8 cellular contexts compared by ENCODE assay signal in genomic region chr16:12573730-12574383, GRCh38.
DNase-seq lines count a peak whose midpoint lies in the region; ATAC-seq, FAIRE-seq and TF ChIP-seq lines count a peak whose summit lies in the region.

No MANE protein-coding gene starts in this region.

- in situ Hi-C loops in GM13976 (cut with MboI; ENCODE audit: low sequenced_read_pairs, unreplicated experiment) = no loop called here

- no peaks in the 10 kb centered on the region for H4K20me1 ChIP-seq in OCI-LY1 (ENCODE audit: insufficient read depth, low read length)

- H3K4me1 ChIP-seq in OCI-LY1 (ENCODE audit: insufficient read depth, low read length, severe bottlenecking) (no peaks in the 10 kb centered on the region), pancreas (no peaks in the 10 kb centered on the region)

- peak; percentile 63 for DNase-seq in 8988T
- DNase-seq in GM13976 (ENCODE audit: low spot score) = peak; percentile 75
- DNase-seq in activated T-cell treated with anti-CD3 and anti-CD28 coated beads for 1 hour (ENCODE audit: low read depth) = peak; percentile 41
- DNase-seq in foreskin fibroblast = peak; percentile 13 to 49
- DNase-seq in pancreas = peak in 3 of 6 donors; percentile 19 to 70 (median 35)
- peak; percentile 62 for DNase-seq in urothelium cell line (ENCODE audit: low spot score)

- H3K79me2 ChIP-seq in OCI-LY1 (ENCODE audit: insufficient read depth, low read length) = no peaks in the 10 kb centered on the region

- no peaks in the 10 kb centered on the region for H3K9me2 ChIP-seq in OCI-LY1 (ENCODE audit: low read depth, low read length)

- 37 to 38% methylated on average over 12 of the region's 12 CpGs for WGBS in pancreas, 2 donors

- intact Hi-C loops in pancreas (cut with DNase I) = no loop called here

- TF ChIP-seq CTCF in GM13976 (IDR thresholded peaks at IDR 0.05; ENCODE audit: borderline replicate concordance, control extremely low read depth, extremely low read depth, insufficient read depth, missing control alignments) = peak; percentile 31
- TF ChIP-seq CTCF in OCI-LY1 (IDR thresholded peaks at IDR 0.05; ENCODE audit: low read length) = peak; percentile 76
- TF ChIP-seq CTCF in foreskin fibroblast (IDR thresholded peaks at IDR 0.05; ENCODE audit: low read depth, low read length) = peak; percentile 56
- TF ChIP-seq CTCF in pancreas (IDR thresholded peaks at IDR 0.05) = peak in 3 of 4 donors; percentile 12 to 36 (median 22)

- no peak overlapping the region for H3K4me2 ChIP-seq in OCI-LY1 (ENCODE audit: low read length)

- no peaks in the 10 kb centered on the region for H3K9me3 ChIP-seq in OCI-LY1 (ENCODE audit: low read length)
- no peaks in the 10 kb centered on the region for H3K9me3 ChIP-seq in pancreas

- no peak overlapping the region for H3K27ac ChIP-seq in OCI-LY1 (ENCODE audit: low read depth, low read length, poor library complexity, severe bottlenecking)
- no peak overlapping the region for H3K27ac ChIP-seq in pancreas

- ATAC-seq in pancreas (peak in 3 of 4 donors; percentile 65 to 92 (median 66)), GM18520 (IDR thresholded peaks at IDR 0.05; ENCODE audit: unreplicated experiment) (no peak)

- no peak overlapping the region for H3K9ac ChIP-seq in OCI-LY1 (ENCODE audit: low read length)

- H3K27me3 ChIP-seq in OCI-LY1 (ENCODE audit: insufficient read depth, low read length) (no peaks in the 10 kb centered on the region), pancreas (no peaks in the 10 kb centered on the region)

- H3K36me3 ChIP-seq in OCI-LY1 (ENCODE audit: insufficient read depth, low read length) = peaks cover 28% of the 10 kb centered on the region
- no peaks in the 10 kb centered on the region for H3K36me3 ChIP-seq in pancreas

- H3F3A ChIP-seq in OCI-LY1 (ENCODE audit: insufficient read depth, low read length) = no peaks in the 10 kb centered on the region

- FAIRE-seq in pancreas (lab: Jason Lieb, UNC) (no peak), urothelium cell line (lab: Jason Lieb, UNC) (no peak)

- H3K4me3 ChIP-seq in OCI-LY1 (ENCODE audit: low read depth, low read length, poor library complexity, severe bottlenecking) = no peak overlapping the region
- H3K4me3 ChIP-seq in foreskin fibroblast (ENCODE audit: low read depth in 1 of 2, low read length in 2 of 2) = no peak overlapping the region
- no peak overlapping the region for H3K4me3 ChIP-seq in pancreas

- no peak overlapping the region for H2AFZ ChIP-seq in OCI-LY1 (ENCODE audit: low read length)

Comparison
In these comparisons a context has a peak if more than half of its experiments do, and no peak if none do; other contexts are left out.
1. CTCF ChIP-seq: peak in every context shown above with its lines; median percentile 76 in OCI-LY1; 56 in foreskin fibroblast; 31 in GM13976; 22 in pancreas.